1 cellular context compared by ENCODE assay signal in the genomic region with DNA sequence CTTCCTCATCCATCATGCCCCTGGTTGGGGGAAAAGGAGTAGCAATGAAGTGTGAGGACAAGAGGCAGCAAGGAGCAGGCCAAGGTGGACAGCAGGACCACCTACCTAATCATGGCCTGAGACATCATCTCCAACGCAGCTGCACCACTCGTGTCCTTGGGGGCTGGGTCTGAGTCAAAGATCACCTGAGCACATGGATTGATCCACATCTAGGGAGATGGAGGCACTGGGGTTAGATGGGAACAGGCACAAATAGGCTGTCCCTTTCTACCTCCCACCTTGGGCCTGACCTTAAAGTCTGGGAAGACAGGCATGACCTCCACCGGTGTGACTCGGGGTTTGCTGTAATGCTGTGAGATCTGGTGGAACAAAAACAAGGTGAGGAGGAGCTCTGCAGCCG.
TF ChIP-seq lines count a peak whose summit lies in the region.

No MANE protein-coding gene starts in this region.

TF ChIP-seq in SK-N-SH treated with all-trans-retinoic acid at 6 μM for 48 hours, 23 proteins besides CTCF, POLR2A, EP300 and RAD21:
- no peak for TF ChIP-seq ZNF70 (CRISPR knock-in tag; IDR thresholded peaks at IDR 0.05)
- TF ChIP-seq, protein P1, sequence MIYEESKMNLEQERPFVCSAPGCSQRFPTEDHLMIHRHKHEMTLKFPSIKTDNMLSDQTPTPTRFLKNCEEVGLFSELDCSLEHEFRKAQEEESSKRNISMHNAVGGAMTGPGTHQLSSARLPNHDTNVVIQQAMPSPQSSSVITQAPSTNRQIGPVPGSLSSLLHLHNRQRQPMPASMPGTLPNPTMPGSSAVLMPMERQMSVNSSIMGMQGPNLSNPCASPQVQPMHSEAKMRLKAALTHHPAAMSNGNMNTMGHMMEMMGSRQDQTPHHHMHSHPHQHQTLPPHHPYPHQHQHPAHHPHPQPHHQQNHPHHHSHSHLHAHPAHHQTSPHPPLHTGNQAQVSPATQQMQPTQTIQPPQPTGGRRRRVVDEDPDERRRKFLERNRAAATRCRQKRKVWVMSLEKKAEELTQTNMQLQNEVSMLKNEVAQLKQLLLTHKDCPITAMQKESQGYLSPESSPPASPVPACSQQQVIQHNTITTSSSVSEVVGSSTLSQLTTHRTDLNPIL (CRISPR knock-in tag; IDR thresholded peaks at IDR 0.05; ENCODE audit: low read depth): no peak
- no peak for TF ChIP-seq SNAI2 (CRISPR knock-in tag; IDR thresholded peaks at IDR 0.05)
- TF ChIP-seq, protein P2, sequence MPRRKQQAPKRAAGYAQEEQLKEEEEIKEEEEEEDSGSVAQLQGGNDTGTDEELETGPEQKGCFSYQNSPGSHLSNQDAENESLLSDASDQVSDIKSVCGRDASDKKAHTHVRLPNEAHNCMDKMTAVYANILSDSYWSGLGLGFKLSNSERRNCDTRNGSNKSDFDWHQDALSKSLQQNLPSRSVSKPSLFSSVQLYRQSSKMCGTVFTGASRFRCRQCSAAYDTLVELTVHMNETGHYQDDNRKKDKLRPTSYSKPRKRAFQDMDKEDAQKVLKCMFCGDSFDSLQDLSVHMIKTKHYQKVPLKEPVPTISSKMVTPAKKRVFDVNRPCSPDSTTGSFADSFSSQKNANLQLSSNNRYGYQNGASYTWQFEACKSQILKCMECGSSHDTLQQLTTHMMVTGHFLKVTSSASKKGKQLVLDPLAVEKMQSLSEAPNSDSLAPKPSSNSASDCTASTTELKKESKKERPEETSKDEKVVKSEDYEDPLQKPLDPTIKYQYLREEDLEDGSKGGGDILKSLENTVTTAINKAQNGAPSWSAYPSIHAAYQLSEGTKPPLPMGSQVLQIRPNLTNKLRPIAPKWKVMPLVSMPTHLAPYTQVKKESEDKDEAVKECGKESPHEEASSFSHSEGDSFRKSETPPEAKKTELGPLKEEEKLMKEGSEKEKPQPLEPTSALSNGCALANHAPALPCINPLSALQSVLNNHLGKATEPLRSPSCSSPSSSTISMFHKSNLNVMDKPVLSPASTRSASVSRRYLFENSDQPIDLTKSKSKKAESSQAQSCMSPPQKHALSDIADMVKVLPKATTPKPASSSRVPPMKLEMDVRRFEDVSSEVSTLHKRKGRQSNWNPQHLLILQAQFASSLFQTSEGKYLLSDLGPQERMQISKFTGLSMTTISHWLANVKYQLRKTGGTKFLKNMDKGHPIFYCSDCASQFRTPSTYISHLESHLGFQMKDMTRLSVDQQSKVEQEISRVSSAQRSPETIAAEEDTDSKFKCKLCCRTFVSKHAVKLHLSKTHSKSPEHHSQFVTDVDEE (CRISPR knock-in tag; IDR thresholded peaks at IDR 0.05): no peak
- no peak for TF ChIP-seq ISL1 (CRISPR knock-in tag; IDR thresholded peaks at IDR 0.05)
- no peak for TF ChIP-seq ZNF565 (CRISPR knock-in tag; conservative IDR thresholded peaks at IDR 0.05; ENCODE audit: low read depth)
- no peak for TF ChIP-seq POU6F1 (CRISPR knock-in tag; IDR thresholded peaks at IDR 0.05; ENCODE audit: borderline replicate concordance, low read depth)
- TF ChIP-seq, protein P3, sequence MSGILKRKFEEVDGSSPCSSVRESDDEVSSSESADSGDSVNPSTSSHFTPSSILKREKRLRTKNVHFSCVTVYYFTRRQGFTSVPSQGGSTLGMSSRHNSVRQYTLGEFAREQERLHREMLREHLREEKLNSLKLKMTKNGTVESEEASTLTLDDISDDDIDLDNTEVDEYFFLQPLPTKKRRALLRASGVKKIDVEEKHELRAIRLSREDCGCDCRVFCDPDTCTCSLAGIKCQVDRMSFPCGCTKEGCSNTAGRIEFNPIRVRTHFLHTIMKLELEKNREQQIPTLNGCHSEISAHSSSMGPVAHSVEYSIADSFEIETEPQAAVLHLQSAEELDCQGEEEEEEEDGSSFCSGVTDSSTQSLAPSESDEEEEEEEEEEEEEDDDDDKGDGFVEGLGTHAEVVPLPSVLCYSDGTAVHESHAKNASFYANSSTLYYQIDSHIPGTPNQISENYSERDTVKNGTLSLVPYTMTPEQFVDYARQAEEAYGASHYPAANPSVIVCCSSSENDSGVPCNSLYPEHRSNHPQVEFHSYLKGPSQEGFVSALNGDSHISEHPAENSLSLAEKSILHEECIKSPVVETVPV (CRISPR knock-in tag; IDR thresholded peaks at IDR 0.05): no peak
- no peak for TF ChIP-seq ZFP30 (CRISPR knock-in tag; IDR thresholded peaks at IDR 0.05)
- TF ChIP-seq PPARA (CRISPR knock-in tag; IDR thresholded peaks at IDR 0.05; ENCODE audit: borderline replicate concordance): no peak
- TF ChIP-seq ZNF8 (CRISPR knock-in tag; IDR thresholded peaks at IDR 0.05): no peak
- no peak for TF ChIP-seq OSR1 (CRISPR knock-in tag; IDR thresholded peaks at IDR 0.05)
- no peak for TF ChIP-seq ZFP3 (CRISPR knock-in tag; IDR thresholded peaks at IDR 0.05)
- TF ChIP-seq, protein P4, sequence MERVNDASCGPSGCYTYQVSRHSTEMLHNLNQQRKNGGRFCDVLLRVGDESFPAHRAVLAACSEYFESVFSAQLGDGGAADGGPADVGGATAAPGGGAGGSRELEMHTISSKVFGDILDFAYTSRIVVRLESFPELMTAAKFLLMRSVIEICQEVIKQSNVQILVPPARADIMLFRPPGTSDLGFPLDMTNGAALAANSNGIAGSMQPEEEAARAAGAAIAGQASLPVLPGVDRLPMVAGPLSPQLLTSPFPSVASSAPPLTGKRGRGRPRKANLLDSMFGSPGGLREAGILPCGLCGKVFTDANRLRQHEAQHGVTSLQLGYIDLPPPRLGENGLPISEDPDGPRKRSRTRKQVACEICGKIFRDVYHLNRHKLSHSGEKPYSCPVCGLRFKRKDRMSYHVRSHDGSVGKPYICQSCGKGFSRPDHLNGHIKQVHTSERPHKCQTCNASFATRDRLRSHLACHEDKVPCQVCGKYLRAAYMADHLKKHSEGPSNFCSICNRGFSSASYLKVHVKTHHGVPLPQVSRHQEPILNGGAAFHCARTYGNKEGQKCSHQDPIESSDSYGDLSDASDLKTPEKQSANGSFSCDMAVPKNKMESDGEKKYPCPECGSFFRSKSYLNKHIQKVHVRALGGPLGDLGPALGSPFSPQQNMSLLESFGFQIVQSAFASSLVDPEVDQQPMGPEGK (CRISPR knock-in tag; IDR thresholded peaks at IDR 0.05; ENCODE audit: borderline replicate concordance): no peak
- TF ChIP-seq ESRRG (CRISPR knock-in tag; IDR thresholded peaks at IDR 0.05): no peak
